Comparison of ENCODE assay signal across 32 cellular contexts in the genomic region with DNA sequence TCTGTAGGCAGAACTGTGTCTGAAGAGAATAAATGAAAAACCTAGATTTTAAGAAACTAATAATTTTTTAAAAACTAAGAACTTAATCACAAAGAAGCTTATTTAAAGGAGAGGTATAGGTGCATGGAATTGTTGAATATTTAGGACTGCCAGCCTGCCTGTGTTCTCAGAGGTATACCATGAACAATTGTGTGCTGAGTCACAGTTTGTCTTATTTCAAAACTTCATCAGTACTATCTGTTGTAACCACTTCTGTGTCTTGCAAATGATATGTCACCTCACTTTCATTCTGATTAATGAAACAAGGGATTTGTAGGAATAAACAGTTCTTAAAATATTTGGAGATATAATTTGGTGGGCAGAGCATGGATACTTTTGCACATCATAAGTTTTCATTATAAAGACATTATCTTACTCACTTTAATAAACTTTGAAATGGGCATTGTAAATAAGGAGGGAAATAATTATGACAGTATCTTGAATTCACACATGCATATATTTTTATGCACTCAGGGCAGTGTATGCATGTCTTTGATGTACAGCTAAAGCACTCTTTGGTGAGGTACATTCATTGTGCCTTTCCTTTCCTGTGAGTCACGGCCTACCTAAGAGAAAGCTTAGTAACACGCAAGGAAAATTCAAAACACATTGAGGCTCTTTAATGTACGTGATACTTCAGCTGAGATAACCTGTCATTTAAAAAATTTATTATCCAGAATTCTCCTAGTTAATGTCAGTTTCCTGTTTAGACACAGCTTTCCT. TPM values are rescaled to one million over a fixed set of nuclear protein-coding genes. Genes with fewer than 3 reads are reported as not detected.
DNase-seq lines count a peak whose midpoint lies in the region; ATAC-seq, FAIRE-seq and TF ChIP-seq lines count a peak whose summit lies in the region.
"Had no signal": no experiment of that assay in that cellular context is flagged by ENCODE, and none has a peak within 500 bp of the region (broad histone marks: within the 10 kb centered on the region; RNA-seq: fewer than 3 reads in every experiment).

No MANE protein-coding gene starts in this region.

- H2BK15ac ChIP-seq in H1 (ENCODE audit: low read length): no peak overlapping the region

- H4K8ac ChIP-seq in H1 (ENCODE audit: extremely low read depth, insufficient read depth, low read length): no peak overlapping the region

- no peak overlapping the region for H3K27ac Mint-ChIP-seq in activated CD4-positive, alpha-beta T cell treated with anti-CD3 and anti-CD28 coated beads for 36 hours
- no peak overlapping the region for H3K27ac Mint-ChIP-seq in effector memory CD8-positive, alpha-beta T cell
- H3K27ac Mint-ChIP-seq: activated naive CD4-positive, alpha-beta T cell treated with anti-CD3 and anti-CD28 coated beads, Interleukin-2, amount 50 U/mL, for 72 hours; CD4-positive, alpha-beta T cell; naive B cell; stimulated activated naive B cell treated with anti-CD40 and anti-IgM and Interleukin-4, amounts not matched to agents 10 μg/mL and 1 μg/mL and 100 μg/mL, for 72 hours had no signal

- H3K79me2 ChIP-seq in PC-9 (ENCODE audit: low read depth): no peaks in the 10 kb centered on the region
- H3K79me2 ChIP-seq in H1 (ENCODE audit: control insufficient read depth in 1 of 2, insufficient read depth in 2 of 2, low read length in 2 of 2): peaks cover 0 to 7% of the 10 kb centered on the region in 2 experiments; a peak in 1 of 4 replicates

- TF ChIP-seq POLR2A in H1 (IDR thresholded peaks at IDR 0.05; ENCODE audit: control extremely low read depth in 1 of 2, low read depth in 2 of 2, low read length in 2 of 2): no peak

- no peak for TF ChIP-seq RAD21 in H1 (IDR thresholded peaks at IDR 0.05 in 1 of 2, conservative IDR thresholded peaks at IDR 0.05 in 1 of 2; ENCODE audit: low read depth in 2 of 2, low read length in 2 of 2)

- 93% methylated on average over 3 of the region's 3 CpGs; no CpG with 5 or more reads in 1 of the 2 experiments for WGBS in H1 (ENCODE audit: extremely low coverage in 1 of 2, insufficient coverage in 1 of 2, insufficient read length in 1 of 2, insufficient replicate concordance in 2 of 2, low coverage in 1 of 2, low lambda C conversion rate in 2 of 2, missing lambda C conversion rate in 1 of 2), 2 experiments

- H2AK5ac ChIP-seq in H1 (ENCODE audit: low read depth, low read length): no peak overlapping the region

- no peaks in the 10 kb centered on the region for H3K9me2 ChIP-seq in PC-9 (ENCODE audit: insufficient read depth)

- H3K56ac ChIP-seq in H1 (replicated peaks; ENCODE audit: insufficient read length, low read depth, low read length): no peak overlapping the region

- no peak for DNase-seq in activated CD4-positive, alpha-beta T cell treated with anti-CD3 and anti-CD28 coated beads for 36 hours
- DNase-seq in activated CD4-positive, alpha-beta T cell treated with anti-CD3 and anti-CD28 coated beads, Interleukin-2, amount 50 U/mL, for 48 hours: no peak
- DNase-seq in PC-9: peak in 1 of 2 experiments; percentile 35
- no peak for DNase-seq in H1 (ENCODE audit: low read depth in 1 of 2, low spot score in 2 of 2)
- DNase-seq in renal cortical epithelial cell (ENCODE audit: low read depth): peak; percentile 37
- DNase-seq in effector memory CD8-positive, alpha-beta T cell: no peak
- no peak for DNase-seq in HT-29 (ENCODE audit: low spot score)
- DNase-seq: 8988T; activated CD4-positive, alpha-beta T cell treated with anti-CD3 and anti-CD28 coated beads, Interleukin-2, amount 50 U/mL, for 1 hour; activated CD8-positive, alpha-beta memory T cell treated with anti-CD3 and anti-CD28 coated beads, Interleukin-2, amount 50 U/mL, for 4 hours; anterior cingulate cortex; caudate nucleus; CD4-positive, alpha-beta T cell; cortex of kidney; endodermal cell; hypothalamus; naive B cell; NCI-H2081; NCI-H82; nucleus accumbens; psoas muscle; Right ventricle myocardium superior; stimulated activated naive B cell treated with anti-CD40 and anti-IgM and Interleukin-4, amounts not matched to agents 10 μg/mL and 1 μg/mL and 100 μg/mL, for 72 hours; T-helper 9 cell; WERI-Rb-1 had no signal

- H3K23me2 ChIP-seq in H1 (ENCODE audit: low read depth, low read length): no peaks in the 10 kb centered on the region; the same call in 1 of the 2 replicates

- peaks cover 2% of the 10 kb centered on the region for H3K79me1 ChIP-seq in H1 (ENCODE audit: low read depth, low read length)

- H3K27me3 ChIP-seq in PC-9 (ENCODE audit: insufficient read depth, low read depth) (no peaks in the 10 kb centered on the region), H1 (replicated peaks in 1 of 4; ENCODE audit: control insufficient read depth in 3 of 4, extremely low read depth in 1 of 4, insufficient read depth in 3 of 4, low read length in 3 of 4) (no peaks in the 10 kb centered on the region)
- H3K27me3 ChIP-seq: gastroesophageal sphincter had no signal

- H2AFZ ChIP-seq in PC-9: no peak overlapping the region
- no peak overlapping the region for H2AFZ ChIP-seq in H1 (ENCODE audit: low read length)

- H3K9me3 ChIP-seq in PC-9 (ENCODE audit: insufficient read depth, low read depth): no peaks in the 10 kb centered on the region
- H3K9me3 ChIP-seq in H1 (ENCODE audit: insufficient read depth in 2 of 2, low read depth in 1 of 2, low read length in 1 of 2): no peaks in the 10 kb centered on the region
- H3K9me3 ChIP-seq: gastroesophageal sphincter, psoas muscle had no signal

- no peak for FAIRE-seq in H1 (lab: Jason Lieb, UNC)
- FAIRE-seq: D721Med, HTR-8/SVneo had no signal

- no peak overlapping the region for H2BK12ac ChIP-seq in H1 (ENCODE audit: low read depth, low read length)

- H3K4me3 ChIP-seq in PC-9 (no peak overlapping the region), H1 (ENCODE audit: extremely low read depth in 1 of 4, insufficient read depth in 2 of 4, low read depth in 3 of 4, low read length in 4 of 4) (peak overlapping the region in 1 of 4 experiments; percentile 43; a peak in 1 of 8 replicates)
- H3K4me3 ChIP-seq: gastroesophageal sphincter, psoas muscle had no signal

- H3K4me3 Mint-ChIP-seq in activated CD4-positive, alpha-beta T cell treated with anti-CD3 and anti-CD28 coated beads for 36 hours: no peak overlapping the region
- H3K4me3 Mint-ChIP-seq in effector memory CD8-positive, alpha-beta T cell: no peak overlapping the region
- H3K4me3 Mint-ChIP-seq: CD4-positive, alpha-beta T cell; endodermal cell; naive B cell; stimulated activated naive B cell treated with anti-CD40 and anti-IgM and Interleukin-4, amounts not matched to agents 10 μg/mL and 1 μg/mL and 100 μg/mL, for 72 hours had no signal

- no peak overlapping the region for H2BK20ac ChIP-seq in H1 (ENCODE audit: low read length)

- peaks cover 4% of the 10 kb centered on the region for H3K27me3 Mint-ChIP-seq in activated CD4-positive, alpha-beta T cell treated with anti-CD3 and anti-CD28 coated beads for 36 hours
- H3K27me3 Mint-ChIP-seq in effector memory CD8-positive, alpha-beta T cell: peaks cover 3 to 14% of the 10 kb centered on the region in 2 donors

- TF ChIP-seq CTCF in PC-9 (conservative IDR thresholded peaks at IDR 0.05) (no peak), H1 (IDR thresholded peaks at IDR 0.05; ENCODE audit: control extremely low read depth in 1 of 3, insufficient read depth in 1 of 3, low read depth in 1 of 3, low read length in 3 of 3) (no peak)

- CTCF ChIA-PET in activated CD4-positive, alpha-beta T cell treated with anti-CD3 and anti-CD28 coated beads for 36 hours (lab: Charles Lee): interaction anchor here (0.7 kb wide), 2 partner anchors 14 to 230 kb away, joined by 3 read pairs; no protein-coding TSS in a partner anchor
- CTCF ChIA-PET in PC-9 (lab: Charles Lee): no interaction called here
- CTCF ChIA-PET in H1 (lab: Charles Lee; ENCODE audit: partially characterized antibody): interaction anchor here (1.8 to 2.9 kb wide), 2 partner anchors 13 to 163 kb away, joined by 7 to 12 read pairs; no protein-coding TSS in a partner anchor

- H3K36me3 ChIP-seq in PC-9 (ENCODE audit: low read depth) (no peaks in the 10 kb centered on the region), H1 (ENCODE audit: control insufficient read depth in 2 of 4, insufficient read depth in 4 of 4, low read length in 3 of 4) (no peaks in the 10 kb centered on the region)
- H3K36me3 ChIP-seq: gastroesophageal sphincter, WERI-Rb-1 had no signal

- H3K4me2 ChIP-seq in PC-9 (peak overlapping the region; percentile 16; the same call in 1 of the 2 replicates), H1 (ENCODE audit: insufficient read depth in 1 of 2, low read depth in 2 of 2, low read length in 2 of 2) (peak overlapping the region; percentile 9 to 41; a peak in 1 of 4 replicates)

- H3K4ac ChIP-seq in H1 (replicated peaks; ENCODE audit: insufficient read length, low read depth, low read length): no peak overlapping the region

- H2BK120ac ChIP-seq in H1 (replicated peaks; ENCODE audit: low read depth, low read length): no peak overlapping the region

- no peak overlapping the region for H3K18ac ChIP-seq in H1 (ENCODE audit: extremely low read depth, low read length)

- H3K23ac ChIP-seq in H1 (ENCODE audit: insufficient read length): no peak overlapping the region

- no peaks in the 10 kb centered on the region for H3K9me3 Mint-ChIP-seq in activated CD4-positive, alpha-beta T cell treated with anti-CD3 and anti-CD28 coated beads for 36 hours (ENCODE audit: low read depth)
- no peaks in the 10 kb centered on the region for H3K9me3 Mint-ChIP-seq in effector memory CD8-positive, alpha-beta T cell
- H3K9me3 Mint-ChIP-seq: activated naive CD4-positive, alpha-beta T cell treated with anti-CD3 and anti-CD28 coated beads, Interleukin-2, amount 50 U/mL, for 72 hours; CD4-positive, alpha-beta T cell; endodermal cell; naive B cell; stimulated activated naive B cell treated with anti-CD40 and anti-IgM and Interleukin-4, amounts not matched to agents 10 μg/mL and 1 μg/mL and 100 μg/mL, for 72 hours had no signal

- no peak overlapping the region for H4K5ac ChIP-seq in H1 (ENCODE audit: insufficient read length, low read depth, low read length)

- no peak for TF ChIP-seq EP300 in H1 (IDR thresholded peaks at IDR 0.05; ENCODE audit: borderline replicate concordance in 1 of 2, low read depth in 2 of 2, low read length in 2 of 2)

- no peaks in the 10 kb centered on the region for H3F3A ChIP-seq in PC-9 (ENCODE audit: insufficient read depth, low read depth)

- no TSS peak for BruUV-seq in PC-9 (replicated peaks; lab: Mats Ljungman, UMichigan)

- H3K9ac ChIP-seq in H1 (replicated peaks in 1 of 4; ENCODE audit: extremely low read depth in 1 of 4, low read depth in 3 of 4, low read length in 3 of 4): peak overlapping the region in 1 of 4 experiments; percentile 9; a peak in 1 of 7 replicates

- no peak overlapping the region for H4K91ac ChIP-seq in H1 (replicated peaks; ENCODE audit: insufficient read length, low read length)

- H3K36me3 Mint-ChIP-seq in activated CD4-positive, alpha-beta T cell treated with anti-CD3 and anti-CD28 coated beads for 36 hours (ENCODE audit: low read depth): no peaks in the 10 kb centered on the region
- no peaks in the 10 kb centered on the region for H3K36me3 Mint-ChIP-seq in effector memory CD8-positive, alpha-beta T cell (ENCODE audit: insufficient read depth)
- H3K36me3 Mint-ChIP-seq: activated naive CD4-positive, alpha-beta T cell treated with anti-CD3 and anti-CD28 coated beads, Interleukin-2, amount 50 U/mL, for 72 hours; naive B cell; stimulated activated naive B cell treated with anti-CD40 and anti-IgM and Interleukin-4, amounts not matched to agents 10 μg/mL and 1 μg/mL and 100 μg/mL, for 72 hours had no signal

- no peak overlapping the region for H2BK5ac ChIP-seq in H1 (ENCODE audit: low read depth, low read length)

- intact Hi-C loops in activated CD4-positive, alpha-beta T cell treated with anti-CD3 and anti-CD28 coated beads for 36 hours (cut with DNase I, micrococcal nuclease): no loop called here
- intact Hi-C loops in PC-9 (cut with micrococcal nuclease; ENCODE audit: unreplicated experiment): no loop called here

- no peaks in the 10 kb centered on the region for H4K20me1 ChIP-seq in PC-9 (ENCODE audit: insufficient read depth)
- H4K20me1 ChIP-seq in H1 (replicated peaks in 1 of 2; ENCODE audit: control insufficient read depth in 1 of 2, insufficient read depth in 2 of 2, low read length in 2 of 2): no peaks in the 10 kb centered on the region

- 0 out of 2 replicates have a peak, but pooled peaks cover 11% of the 10 kb centered on the region for H3K4me1 ChIP-seq in PC-9 (replicated peaks; ENCODE audit: insufficient read depth)
- H3K4me1 ChIP-seq in H1 (replicated peaks in 1 of 4; ENCODE audit: control insufficient read depth in 3 of 4, insufficient read depth in 4 of 4, low read length in 3 of 4): peaks cover 5 to 11% (median 8%) of the 10 kb centered on the region in 4 experiments; a peak in 5 of 7 replicates
- H3K4me1 ChIP-seq: psoas muscle had no signal

- peak overlapping the region; percentile 62 for H3K27ac ChIP-seq in PC-9
- no peak overlapping the region for H3K27ac ChIP-seq in H1 (ENCODE audit: low read depth, low read length)
- H3K27ac ChIP-seq: gastroesophageal sphincter, psoas muscle, WERI-Rb-1 had no signal

- ATAC-seq in activated CD4-positive, alpha-beta T cell treated with anti-CD3 and anti-CD28 coated beads for 36 hours: peak; percentile 82
- no peak for ATAC-seq in GM21526 (IDR thresholded peaks at IDR 0.05; ENCODE audit: low FRiP score, unreplicated experiment)
- no peak for ATAC-seq in effector memory CD8-positive, alpha-beta T cell (replicated peaks)
- ATAC-seq: gastroesophageal sphincter; left lobe of liver; psoas muscle; stimulated activated naive B cell treated with anti-CD40 and anti-IgM and Interleukin-4, amounts not matched to agents 10 μg/mL and 1 μg/mL and 100 μg/mL, for 72 hours had no signal

- POLR2A ChIA-PET in activated CD4-positive, alpha-beta T cell treated with anti-CD3 and anti-CD28 coated beads for 36 hours (lab: Charles Lee): no interaction called here
- POLR2A ChIA-PET in PC-9 (lab: Charles Lee; ENCODE audit: unreplicated experiment): interaction anchor here (0.6 kb wide), 1 partner anchor 12 kb away, joined by 3 read pairs; no protein-coding TSS in a partner anchor
- POLR2A ChIA-PET in H1 (lab: Charles Lee; ENCODE audit: partially characterized antibody): interaction anchor here (0.6 kb wide), 1 partner anchor 156 kb away, joined by 4 read pairs; no protein-coding TSS in a partner anchor

- H3K14ac ChIP-seq in H1 (ENCODE audit: insufficient read length): no peak overlapping the region

- no peaks in the 10 kb centered on the region for H3K4me1 Mint-ChIP-seq in activated CD4-positive, alpha-beta T cell treated with anti-CD3 and anti-CD28 coated beads for 36 hours
- no peaks in the 10 kb centered on the region for H3K4me1 Mint-ChIP-seq in effector memory CD8-positive, alpha-beta T cell (ENCODE audit: low read depth in 2 of 2)
- H3K4me1 Mint-ChIP-seq: naive B cell; stimulated activated naive B cell treated with anti-CD40 and anti-IgM and Interleukin-4, amounts not matched to agents 10 μg/mL and 1 μg/mL and 100 μg/mL, for 72 hours had no signal

RNA-seq across cellular contexts. Expression of a gene that starts 31.6 kb away (rescaled TPM):
- total RNA-seq in activated CD4-positive, alpha-beta T cell treated with anti-CD3 and anti-CD28 coated beads for 36 hours: not detected
- total RNA-seq in PC-9 (2021) (4.5 TPM in 2 replicates), renal cortical epithelial cell (4.5 and 16.4 TPM in 2 replicates)
- total RNA-seq in H1 (2021; fragmentation: NEBNext Ultra II Directional; extraction: Animal tissue kit (Norgen Biotek cat#: 25700)): 20.0 and 20.9 TPM in 2 replicates
- polyA plus RNA-seq in H1 (2011; rRNA removed): 5.5 and 10.5 TPM in 2 replicates
- polyA plus RNA-seq in H1 (2011; cell fraction: cytosol; rRNA removed): 5.4 TPM
- 19.3 TPM for polyA plus RNA-seq in H1 (2011; cell fraction: nucleus; rRNA removed)
- polyA plus RNA-seq in H1 (2012, experiment 1 of 2): 4.7 to 6.0 TPM (median 5.5 TPM) in 4 replicates
- 0.34 TPM for polyA plus RNA-seq in H1 (2012, experiment 2 of 2)
- 12.0 TPM for polyA plus RNA-seq in H1 (2013, experiment 1 of 2)
- 12.6 TPM for polyA plus RNA-seq in H1 (2013, experiment 2 of 2)
- polyA minus RNA-seq in H1 (2011; rRNA and poly(A)+ RNA removed): 19.5 and 24.9 TPM in 2 replicates
- polyA minus RNA-seq in H1 (2011; cell fraction: cytosol; rRNA and poly(A)+ RNA removed): 5.5 TPM
- 21.3 TPM for polyA minus RNA-seq in H1 (2011; cell fraction: nucleus; rRNA and poly(A)+ RNA removed)
- not detected in 2 replicates for total RNA-seq in HT-29 (2014; rRNA removed; shearing (Covaris generic))
- total RNA-seq: activated naive CD4-positive, alpha-beta T cell treated with anti-CD3 and anti-CD28 coated beads, Interleukin-2, amount 50 U/mL, for 72 hours; CD4-positive, alpha-beta T cell; LHCN-M2 had no signal
